In genomic region chr5:91383027-91383955, GRCh38 we compare ENCODE assay signal across 8 cellular contexts. TPM values are rescaled to one million over a fixed set of nuclear protein-coding genes. Genes with fewer than 3 reads are reported as not detected.
DNase-seq lines count a peak whose midpoint lies in the region; ATAC-seq and TF ChIP-seq lines count a peak whose summit lies in the region.

Gene ARRDC3 (minus strand): TSS chr5:91383317. CDS start chr5:91383092, 225 bp downstream.

- no peaks in the 10 kb centered on the region for H3K27me3 Mint-ChIP-seq in activated CD4-positive, alpha-beta memory T cell treated with anti-CD3 and anti-CD28 coated beads for 36 hours

- peaks cover 0 to 14% (median 0%) of the 10 kb centered on the region in 4 donors for H3K4me1 ChIP-seq in right lobe of liver

- H3K36me3 Mint-ChIP-seq in activated CD4-positive, alpha-beta memory T cell treated with anti-CD3 and anti-CD28 coated beads for 36 hours: peaks cover 19% of the 10 kb centered on the region

- intact Hi-C loops in activated CD4-positive, alpha-beta memory T cell treated with anti-CD3 and anti-CD28 coated beads for 36 hours (cut with micrococcal nuclease): loop anchor here (1.0 to 5.0 kb wide), 5 partner anchors 116 to 909 kb away; partner anchors contain the start of genes MBLAC2 and POLR3G
- intact Hi-C loops in right lobe of liver (cut with DNase I): no loop called here

- CTCF ChIA-PET in activated CD4-positive, alpha-beta memory T cell treated with anti-CD3 and anti-CD28 coated beads for 36 hours (lab: Charles Lee): interaction anchor here (0.8 to 8.6 kb wide), 24 partner anchors 9 to 909 kb away, joined by 3 to 226 read pairs (median 18); partner anchors contain the start of genes MBLAC2 and POLR3G

- peak within 1 kb of the TSS; percentile 99 to 100 (median 99) for H3K27ac ChIP-seq in right lobe of liver

- peak; percentile 99 for TF ChIP-seq POLR2A in right lobe of liver (IDR thresholded peaks at IDR 0.05)

- POLR2A ChIA-PET in activated CD4-positive, alpha-beta memory T cell treated with anti-CD3 and anti-CD28 coated beads for 36 hours (lab: Charles Lee): interaction anchor here (0.6 to 4.0 kb wide), 18 partner anchors 9 to 909 kb away, joined by 3 to 62 read pairs (median 5); partner anchors contain the start of genes MBLAC2 and POLR3G

- peak in 1 of 4 donors; percentile 13 for TF ChIP-seq CTCF in right lobe of liver (IDR thresholded peaks at IDR 0.05)

- peaks cover 0 to 5% (median 2%) of the 10 kb centered on the region in 4 donors for H3K36me3 ChIP-seq in right lobe of liver

- peak within 1 kb of the TSS; percentile 86 for H3K4me3 Mint-ChIP-seq in activated CD4-positive, alpha-beta memory T cell treated with anti-CD3 and anti-CD28 coated beads for 36 hours

- peak within 1 kb of the TSS; percentile 66 to 74 (median 70) for H3K4me3 ChIP-seq in right lobe of liver

- no peaks in the 10 kb centered on the region for H3K27me3 ChIP-seq in right lobe of liver

- peaks cover 1% of the 10 kb centered on the region for H3K9me3 Mint-ChIP-seq in activated CD4-positive, alpha-beta memory T cell treated with anti-CD3 and anti-CD28 coated beads for 36 hours

- peaks cover 17% of the 10 kb centered on the region for H3K4me1 Mint-ChIP-seq in activated CD4-positive, alpha-beta memory T cell treated with anti-CD3 and anti-CD28 coated beads for 36 hours (ENCODE audit: low read depth)

- H3K27ac Mint-ChIP-seq in activated CD4-positive, alpha-beta memory T cell treated with anti-CD3 and anti-CD28 coated beads for 36 hours: peak within 1 kb of the TSS; percentile 100

- H3K9me3 ChIP-seq in right lobe of liver: no peaks in the 10 kb centered on the region

- ATAC-seq in GM19397 (IDR thresholded peaks at IDR 0.05; ENCODE audit: unreplicated experiment): peak; percentile 41
- ATAC-seq in HG03565 (IDR thresholded peaks at IDR 0.05; ENCODE audit: unreplicated experiment): peak; percentile 39
- ATAC-seq in right lobe of liver: peak; percentile 55 to 77 (median 72)

- whole genome bisulfite sequencing in right lobe of liver (ENCODE audit: insufficient coverage, low coverage, low lambda C conversion rate, missing lambda C conversion rate): under 1% methylated on average over 26 of the region's 49 CpGs

- DNase-seq in CD1c-positive myeloid dendritic cell (ENCODE audit: extremely low spot score): peak; percentile 99
- peak; percentile 91 for DNase-seq in NCI-H82 treated with DMSO at 0.1 percent for 48 hours (lab: John Stamatoyannopoulos, UW; ENCODE audit: unreplicated experiment)
- DNase-seq in activated CD4-positive, alpha-beta memory T cell treated with anti-CD3 and anti-CD28 coated beads for 36 hours: peak; percentile 98
- DNase-seq in dermis microvascular lymphatic vessel endothelial cell (ENCODE audit: low read depth in 2 of 2): peak; percentile 88 to 97
- DNase-seq in right lobe of liver: peak; percentile 97 to 99 (median 98)
- DNase-seq in stimulated activated CD4-positive, alpha-beta T cell treated with anti-CD3 and anti-CD28 coated beads, Interleukin-4, amount 100 ng/mL, for 24 hours: peak; percentile 95

RNA-seq across cellular contexts. Expression of gene ARRDC3, which starts in this region (rescaled TPM):
- total RNA-seq in activated CD4-positive, alpha-beta memory T cell treated with anti-CD3 and anti-CD28 coated beads for 36 hours: 10 to 100 TPM; 17.9 to 19.0 TPM
- 87.1 and 89.5 TPM in 2 replicates for total RNA-seq in dermis microvascular lymphatic vessel endothelial cell
- 10 to 100 TPM; 14.3 to 96.9 (median 46.0) TPM for total RNA-seq in right lobe of liver

Comparison
In these comparisons a context has a peak if more than half of its experiments do, and no peak if none do; other contexts are left out.
1. Peak in every context shown above with its lines: DNase-seq, ATAC-seq, H3K4me3 ChIP-seq and H3K27ac ChIP-seq.